Comparison of ENCODE assay signal across 23 cellular contexts in genomic region chr2:11012131-11012693, GRCh38.
"Had no signal": no experiment of that assay in that cellular context is flagged by ENCODE, and none has a peak within 500 bp of the region (broad histone marks: within the 10 kb centered on the region; RNA-seq: fewer than 3 reads in every experiment).

No MANE protein-coding gene starts in this region.

- H3K27ac Mint-ChIP-seq: activated CD4-positive, alpha-beta memory T cell treated with anti-CD3 and anti-CD28 coated beads, Interleukin-2, amount 10 ng/mL, durations not matched to agents 7 days and 5 days; activated CD4-positive, alpha-beta T cell treated with anti-CD3 and anti-CD28 coated beads, Interleukin-2, amount 10 ng/mL, durations not matched to agents 24 days and 14 days; activated naive CD4-positive, alpha-beta T cell treated with anti-CD3 and anti-CD28 coated beads, Interleukin-2, amount 50 U/mL, for 72 hours; activated T-helper 1 cell treated with anti-CD3 and anti-CD28 coated beads, Interleukin-12 subunit alpha, Interleukin-12 subunit beta, Interleukin-2, Interleukin-4 antibody, amounts not matched to agents 30 ng/mL and 10 ng/mL and 1 ng/mL, durations not matched to agents 14 hours and 24 hours and 36 hours; naive thymus-derived CD4-positive, alpha-beta T cell; neural progenitor cell had no signal

- H3K4me1 ChIP-seq: gastroesophageal sphincter, heart left ventricle, left lung, neural progenitor cell, prostate gland, upper lobe of right lung had no signal

- H3K36me3 Mint-ChIP-seq: brain, neural progenitor cell had no signal

- H3K4me3 Mint-ChIP-seq: activated CD4-positive, alpha-beta memory T cell treated with anti-CD3 and anti-CD28 coated beads, Interleukin-2, amount 10 ng/mL, durations not matched to agents 7 days and 5 days; activated CD4-positive, alpha-beta T cell treated with anti-CD3 and anti-CD28 coated beads, Interleukin-2, amount 10 ng/mL, durations not matched to agents 24 days and 14 days; activated T-helper 1 cell treated with anti-CD3 and anti-CD28 coated beads, Interleukin-12 subunit alpha, Interleukin-12 subunit beta, Interleukin-2, Interleukin-4 antibody, amounts not matched to agents 30 ng/mL and 10 ng/mL and 1 ng/mL, durations not matched to agents 14 hours and 24 hours and 36 hours; brain; naive thymus-derived CD4-positive, alpha-beta T cell; neural progenitor cell had no signal

- H3K4me1 Mint-ChIP-seq: activated CD4-positive, alpha-beta memory T cell treated with anti-CD3 and anti-CD28 coated beads, Interleukin-2, amount 10 ng/mL, durations not matched to agents 7 days and 5 days; activated CD4-positive, alpha-beta T cell treated with anti-CD3 and anti-CD28 coated beads, Interleukin-2, amount 10 ng/mL, durations not matched to agents 24 days and 14 days had no signal

- H3K4me3 ChIP-seq: dorsolateral prefrontal cortex, gastroesophageal sphincter, heart left ventricle, left lung, lung, neural progenitor cell, prostate gland, upper lobe of right lung had no signal

- H2AFZ ChIP-seq: neural progenitor cell had no signal

- DNase-seq: activated CD4-positive, alpha-beta memory T cell treated with anti-CD3 and anti-CD28 coated beads, Interleukin-2, amount 10 ng/mL, durations not matched to agents 7 days and 5 days; activated CD4-positive, alpha-beta T cell treated with anti-CD3 and anti-CD28 coated beads, Interleukin-2, amount 10 ng/mL, durations not matched to agents 24 days and 14 days; aorta; caudate nucleus; dorsolateral prefrontal cortex; heart left ventricle; left lung; naive thymus-derived CD4-positive, alpha-beta T cell; right cardiac atrium; stimulated activated CD4-positive, alpha-beta T cell treated with anti-CD3 and anti-CD28 coated beads, Interleukin-4, amount 100 ng/mL, for 4 hours; stimulated activated naive CD8-positive, alpha-beta T cell treated with anti-CD3 and anti-CD28 coated beads, Interleukin-15, Interleukin-2, amounts not matched to agents 100 U/mL and 50 U/mL, for 24 hours; SW 1271; T-helper 2 cell; upper lobe of right lung had no signal

- H3K27ac ChIP-seq: dorsolateral prefrontal cortex, epithelial cell of prostate, gastroesophageal sphincter, heart left ventricle, left lung, neural progenitor cell, prostate gland, upper lobe of right lung, VCaP had no signal

- H3K9me3 ChIP-seq: prostate gland, upper lobe of right lung had no signal

- H3K4me2 ChIP-seq: neural progenitor cell had no signal

- H3K36me3 ChIP-seq: gastroesophageal sphincter, heart left ventricle, left lung, neural progenitor cell, prostate gland, upper lobe of right lung had no signal

- H3K9ac ChIP-seq: neural progenitor cell had no signal

- H3K27me3 ChIP-seq: dorsolateral prefrontal cortex, neural progenitor cell, upper lobe of right lung had no signal
